ENCODE assay signal across 10 cellular contexts in the genomic region with DNA sequence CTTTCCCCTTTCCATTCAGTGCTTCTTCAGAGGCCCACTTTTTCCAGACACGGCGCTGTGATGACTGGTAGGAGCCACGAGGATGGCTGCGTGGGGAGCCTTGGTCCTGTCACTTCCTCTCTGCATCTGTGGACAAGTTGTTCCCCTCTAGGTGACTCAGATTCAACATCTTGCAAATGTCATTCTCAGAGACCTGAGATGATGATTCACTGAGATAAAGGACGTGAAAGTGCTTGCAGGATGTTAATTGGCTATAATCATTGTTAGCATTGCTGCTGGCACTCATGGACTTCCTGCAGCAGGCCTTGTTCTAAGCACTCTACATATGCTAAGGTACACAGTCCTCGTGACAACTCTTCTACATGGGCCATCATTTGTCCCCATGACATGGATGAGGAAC.
DNase-seq lines count a peak whose midpoint lies in the region; ATAC-seq, FAIRE-seq and TF ChIP-seq lines count a peak whose summit lies in the region.
"Had no signal": no experiment of that assay in that cellular context is flagged by ENCODE, and none has a peak within 500 bp of the region (broad histone marks: within the 10 kb centered on the region; RNA-seq: fewer than 3 reads in every experiment).

No MANE protein-coding gene starts in this region.

- no peak overlapping the region for H3K27ac ChIP-seq in small intestine (ENCODE audit: low read depth in 1 of 2, low read length in 1 of 2)
- H3K27ac ChIP-seq in CD4-positive, alpha-beta memory T cell (ENCODE audit: low read depth, low read length): no peak overlapping the region
- H3K27ac ChIP-seq: gastrocnemius medialis, pancreas had no signal

- 66 to 70% (median 69%) methylated on average over 6 of the region's 6 CpGs for WGBS in small intestine, 3 donors

- POLR2A ChIA-PET in CD4-positive, alpha-beta memory T cell (lab: Charles Lee; ENCODE audit: partially characterized antibody): no interaction called here

- peak; percentile 10 for DNase-seq in GM12865 (ENCODE audit: low read depth)
- peak; percentile 59 for DNase-seq in activated T-cell treated with anti-CD3 and anti-CD28 coated beads, Interleukin-2, amount 50 U/mL, for 24 hours
- peak; percentile 48 for DNase-seq in small intestine
- no peak for DNase-seq in NCI-H526 treated with DMSO at 0.1 percent for 48 hours (lab: John Stamatoyannopoulos, UW)
- no peak for DNase-seq in SW480 (ENCODE audit: low spot score)
- DNase-seq in CD4-positive, alpha-beta memory T cell: no peak
- DNase-seq: gastrocnemius medialis, pancreas had no signal

- H3K9me3 ChIP-seq in small intestine (ENCODE audit: control insufficient read depth, low read depth): no peaks in the 10 kb centered on the region
- no peaks in the 10 kb centered on the region for H3K9me3 ChIP-seq in CD4-positive, alpha-beta memory T cell (ENCODE audit: control insufficient read depth in 1 of 2, low read length in 2 of 2)
- H3K9me3 ChIP-seq: gastrocnemius medialis, pancreas had no signal

- peak overlapping the region; percentile 87 for H3K27ac Mint-ChIP-seq in activated T-cell treated with anti-CD3 and anti-CD28 coated beads, Interleukin-2, amount 50 U/mL, for 24 hours
- peak overlapping the region in 1 of 7 donors; percentile 43 for H3K27ac Mint-ChIP-seq in CD4-positive, alpha-beta memory T cell

- H3K4me1 ChIP-seq in small intestine (ENCODE audit: control insufficient read depth in 2 of 2, insufficient read depth in 1 of 2, low read depth in 1 of 2, low read length in 1 of 2): no peaks in the 10 kb centered on the region
- H3K4me1 ChIP-seq in CD4-positive, alpha-beta memory T cell (ENCODE audit: insufficient read depth, low read length): no peaks in the 10 kb centered on the region
- H3K4me1 ChIP-seq: gastrocnemius medialis, pancreas had no signal

- H3K4me1 Mint-ChIP-seq in activated T-cell treated with anti-CD3 and anti-CD28 coated beads, Interleukin-2, amount 50 U/mL, for 24 hours (ENCODE audit: low read depth): peaks cover 14% of the 10 kb centered on the region
- peaks cover 0 to 5% (median under 1%) of the 10 kb centered on the region in 4 donors for H3K4me1 Mint-ChIP-seq in CD4-positive, alpha-beta memory T cell

- peak; percentile 58 for ATAC-seq in HG03575 (IDR thresholded peaks at IDR 0.05; ENCODE audit: extremely low read depth, insufficient number of reproducible peaks, low FRiP score, unreplicated experiment)
- ATAC-seq in GM19397 (IDR thresholded peaks at IDR 0.05; ENCODE audit: unreplicated experiment): no peak
- ATAC-seq: gastrocnemius medialis had no signal

- H3K4me3 ChIP-seq in GM12865 (ENCODE audit: low read depth, low read length): no peak overlapping the region
- no peak overlapping the region for H3K4me3 ChIP-seq in small intestine (ENCODE audit: low read depth in 1 of 2, low read length in 2 of 2)
- H3K4me3 ChIP-seq in CD4-positive, alpha-beta memory T cell (ENCODE audit: low read length in 2 of 2): no peak overlapping the region
- H3K4me3 ChIP-seq: gastrocnemius medialis, pancreas had no signal

- no peak overlapping the region for H3K4me3 Mint-ChIP-seq in activated T-cell treated with anti-CD3 and anti-CD28 coated beads, Interleukin-2, amount 50 U/mL, for 24 hours
- no peak overlapping the region for H3K4me3 Mint-ChIP-seq in CD4-positive, alpha-beta memory T cell

- H3K9me3 Mint-ChIP-seq in activated T-cell treated with anti-CD3 and anti-CD28 coated beads, Interleukin-2, amount 50 U/mL, for 24 hours: no peaks in the 10 kb centered on the region
- no peaks in the 10 kb centered on the region for H3K9me3 Mint-ChIP-seq in CD4-positive, alpha-beta memory T cell

- FAIRE-seq in small intestine (lab: Jason Lieb, UNC): no peak
- FAIRE-seq: pancreas had no signal

- no peaks in the 10 kb centered on the region for H3K27me3 ChIP-seq in small intestine (ENCODE audit: control insufficient read depth in 2 of 2, insufficient read depth in 2 of 2, low read length in 2 of 2)
- no peaks in the 10 kb centered on the region for H3K27me3 ChIP-seq in CD4-positive, alpha-beta memory T cell (ENCODE audit: insufficient read depth, low read length)
- H3K27me3 ChIP-seq: gastrocnemius medialis, pancreas had no signal

- CTCF ChIA-PET in CD4-positive, alpha-beta memory T cell (lab: Charles Lee; ENCODE audit: partially characterized antibody): no interaction called here

- intact Hi-C loops in CD4-positive, alpha-beta memory T cell (cut with micrococcal nuclease): no loop called here

- no peaks in the 10 kb centered on the region for H3K27me3 Mint-ChIP-seq in activated T-cell treated with anti-CD3 and anti-CD28 coated beads, Interleukin-2, amount 50 U/mL, for 24 hours
- peaks cover 0 to 5% of the 10 kb centered on the region in 2 donors for H3K27me3 Mint-ChIP-seq in CD4-positive, alpha-beta memory T cell

- H3K36me3 Mint-ChIP-seq in activated T-cell treated with anti-CD3 and anti-CD28 coated beads, Interleukin-2, amount 50 U/mL, for 24 hours (ENCODE audit: low read depth): no peaks in the 10 kb centered on the region
- H3K36me3 Mint-ChIP-seq in CD4-positive, alpha-beta memory T cell: no peaks in the 10 kb centered on the region

- no peak for TF ChIP-seq CTCF in GM12865 (IDR thresholded peaks at IDR 0.05; ENCODE audit: insufficient read depth, low read depth, low read length, missing control alignments)

- no peaks in the 10 kb centered on the region for H3K36me3 ChIP-seq in small intestine (ENCODE audit: control insufficient read depth in 2 of 2, insufficient read depth in 2 of 2, low read length in 2 of 2)
- no peaks in the 10 kb centered on the region for H3K36me3 ChIP-seq in CD4-positive, alpha-beta memory T cell (ENCODE audit: insufficient read depth, low read length)
- H3K36me3 ChIP-seq: gastrocnemius medialis, pancreas had no signal

Comparison
In these comparisons a context has a peak if more than half of its experiments do, and no peak if none do; other contexts are left out.
1. DNase-seq: peak in GM12865 (single experiment), activated T-cell treated with anti-CD3 and anti-CD28 coated beads, Interleukin-2, amount 50 U/mL, for 24 hours (single experiment) and small intestine (single experiment); none in NCI-H526 treated with DMSO at 0.1 percent for 48 hours (single experiment), SW480 (single experiment) and CD4-positive, alpha-beta memory T cell (0 of 5).